8 cellular contexts compared by ENCODE assay signal in the genomic region with DNA sequence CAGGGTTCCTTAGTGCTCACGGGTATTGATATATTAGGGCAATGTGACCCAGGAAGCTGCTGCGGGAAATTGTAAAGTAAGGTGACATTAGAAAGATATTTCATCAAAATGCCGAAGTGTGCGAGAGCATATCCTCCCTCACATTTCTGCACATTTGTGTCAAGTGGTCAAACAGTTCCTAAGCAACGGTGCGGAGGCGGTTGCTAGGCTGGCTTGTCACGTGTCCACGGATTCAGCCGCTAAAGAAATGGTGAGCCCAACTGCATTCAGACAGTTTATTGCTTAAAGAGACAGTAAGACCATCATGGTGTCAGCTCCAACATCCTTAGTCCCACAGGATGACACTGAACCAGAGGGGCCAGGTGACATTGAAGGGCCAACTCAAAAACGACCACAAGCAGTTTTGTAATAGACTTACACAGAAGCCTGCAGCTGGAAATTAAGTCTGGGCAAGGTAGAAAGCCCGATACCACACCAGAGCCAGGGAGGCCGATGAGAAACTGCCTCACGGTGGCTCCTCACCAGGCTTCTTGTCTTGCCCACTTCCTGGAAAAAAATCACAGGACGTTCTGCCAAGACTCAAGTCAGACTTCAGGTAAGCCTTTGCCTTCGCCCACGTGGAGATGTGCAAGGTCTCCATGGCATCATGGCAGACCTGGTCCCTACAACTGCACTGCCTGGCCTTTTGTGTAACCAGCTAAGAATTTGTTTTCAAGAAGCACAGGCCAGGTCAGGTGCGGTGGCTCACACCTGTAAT. TPM values are rescaled to one million over a fixed set of nuclear protein-coding genes. Genes with fewer than 3 reads are reported as not detected.
DNase-seq lines count a peak whose midpoint lies in the region; ATAC-seq, FAIRE-seq and TF ChIP-seq lines count a peak whose summit lies in the region.

No MANE protein-coding gene starts in this region.

- H3K9me2 ChIP-seq in HCT116 (ENCODE audit: insufficient read depth) = no peaks in the 10 kb centered on the region

- RAD21 ChIA-PET in HCT116 (lab: Charles Lee; ENCODE audit: low non-redundant PET in 1 of 2, low total read pairs in 2 of 2, uncharacterized antibody in 2 of 2, unreplicated experiment in 2 of 2) = no interaction called here

- TF ChIP-seq CTCF in AG10803 (conservative IDR thresholded peaks at IDR 0.05; ENCODE audit: low read length) (no peak), HCT116 (IDR thresholded peaks at IDR 0.05 in 2 of 3, conservative IDR thresholded peaks at IDR 0.05 in 1 of 3; ENCODE audit: borderline replicate concordance in 1 of 3, insufficient read depth in 1 of 3, low read depth in 2 of 3, low read length in 2 of 3) (no peak), kidney (IDR thresholded peaks at IDR 0.05; ENCODE audit: borderline replicate concordance, extremely low read depth, insufficient read depth) (no peak), esophagus squamous epithelium (IDR thresholded peaks at IDR 0.05) (no peak)

- CTCF ChIA-PET in HCT116 (lab: Charles Lee) = no interaction called here

- H3K79me2 ChIP-seq in HCT116 (ENCODE audit: insufficient read depth, low read length) = no peaks in the 10 kb centered on the region

- H3K27me3 ChIP-seq in HCT116 (ENCODE audit: insufficient read depth, low read length) (no peaks in the 10 kb centered on the region), esophagus squamous epithelium (no peaks in the 10 kb centered on the region)

- H3K4me2 ChIP-seq in HCT116 (ENCODE audit: low read length) = no peak overlapping the region

- no peak for ATAC-seq in HCT116
- no peak for ATAC-seq in stimulated activated naive CD8-positive, alpha-beta T cell treated with anti-CD3 and anti-CD28 coated beads, Interleukin-15, Interleukin-2, amounts not matched to agents 100 U/mL and 50 U/mL, for 24 hours

- no peak for FAIRE-seq in kidney (lab: Jason Lieb, UNC)

- no peaks in the 10 kb centered on the region for H4K20me1 ChIP-seq in HCT116 (ENCODE audit: insufficient read depth)

- peak; percentile 38 for DNase-seq in AG10803 (ENCODE audit: low read depth)
- DNase-seq in HCT116 (ENCODE audit: low read depth, low spot score) = no peak
- DNase-seq in SK-N-DZ (ENCODE audit: low spot score) = peak; percentile 41
- peak; percentile 77 for DNase-seq in kidney
- DNase-seq in stimulated activated naive CD8-positive, alpha-beta T cell treated with anti-CD3 and anti-CD28 coated beads, Interleukin-15, Interleukin-2, amounts not matched to agents 100 U/mL and 50 U/mL, for 24 hours = no peak
- no peak for DNase-seq in esophagus squamous epithelium (lab: John Stamatoyannopoulos, UW)
- no peak for DNase-seq in central memory CD4-positive, alpha-beta T cell
- DNase-seq in ecto neural progenitor cell (ENCODE audit: low spot score) = no peak

- TF ChIP-seq POLR2A in HCT116 (IDR thresholded peaks at IDR 0.05; ENCODE audit: borderline replicate concordance, extremely low read depth, insufficient read depth, insufficient read length) (no peak), esophagus squamous epithelium (IDR thresholded peaks at IDR 0.05) (no peak)

- H3K9ac ChIP-seq in HCT116 (ENCODE audit: low read length) (no peak overlapping the region), kidney (ENCODE audit: low read length in 2 of 2) (peak overlapping the region in 1 of 2 donors; percentile 19)

- no peak overlapping the region for H3K4me3 ChIP-seq in AG10803 (ENCODE audit: low read length)
- H3K4me3 ChIP-seq in HCT116 (replicated peaks in 1 of 2; ENCODE audit: low read depth in 1 of 2, low read length in 2 of 2) = no peak overlapping the region
- H3K4me3 ChIP-seq in kidney (ENCODE audit: low read length in 2 of 2) = no peak overlapping the region
- no peak overlapping the region for H3K4me3 ChIP-seq in esophagus squamous epithelium

- no TSS peak for BruUV-seq in HCT116 (replicated peaks; lab: Mats Ljungman, UMichigan)

- H3K9me3 ChIP-seq in HCT116 (ENCODE audit: control insufficient read depth in 1 of 2, insufficient read depth in 1 of 2, low read depth in 1 of 2, low read length in 2 of 2) = no peaks in the 10 kb centered on the region
- H3K9me3 ChIP-seq in kidney (ENCODE audit: control insufficient read depth in 1 of 2, low read length in 2 of 2) = no peaks in the 10 kb centered on the region
- H3K9me3 ChIP-seq in esophagus squamous epithelium = no peaks in the 10 kb centered on the region

- H3K36me3 ChIP-seq in HCT116 (ENCODE audit: control insufficient read depth in 1 of 2, insufficient read depth in 2 of 2, low read length in 2 of 2) = no peaks in the 10 kb centered on the region
- H3K36me3 ChIP-seq in kidney (ENCODE audit: control insufficient read depth in 1 of 2, insufficient read depth in 2 of 2, low read length in 2 of 2) = no peaks in the 10 kb centered on the region
- H3K36me3 ChIP-seq in esophagus squamous epithelium = no peaks in the 10 kb centered on the region

- POLR2A ChIA-PET in HCT116 (lab: Charles Lee) = no interaction called here

- TF ChIP-seq RAD21 in HCT116 (IDR thresholded peaks at IDR 0.05; ENCODE audit: low read depth) = no peak

- no peak overlapping the region for H2AFZ ChIP-seq in HCT116 (ENCODE audit: low read depth, low read length, poor library complexity, severe bottlenecking)

- 55 to 63% methylated on average over 4 to 17 of the region's 18 CpGs for WGBS in esophagus squamous epithelium, 2 donors

- H3K27ac ChIP-seq in HCT116 (ENCODE audit: low read depth, low read length) = no peak overlapping the region
- no peak overlapping the region for H3K27ac ChIP-seq in kidney (ENCODE audit: low read depth in 2 of 2, low read length in 2 of 2)
- H3K27ac ChIP-seq in esophagus squamous epithelium = no peak overlapping the region

- no peaks in the 10 kb centered on the region for H3K4me1 ChIP-seq in HCT116 (ENCODE audit: control insufficient read depth in 1 of 2, insufficient read depth in 2 of 2, low read length in 2 of 2)
- no peaks in the 10 kb centered on the region for H3K4me1 ChIP-seq in kidney (ENCODE audit: control insufficient read depth in 1 of 2, insufficient read depth in 1 of 2, low read depth in 1 of 2, low read length in 2 of 2)
- no peaks in the 10 kb centered on the region for H3K4me1 ChIP-seq in esophagus squamous epithelium

- intact Hi-C loops in HCT116 (cut with micrococcal nuclease) = no loop called here
- intact Hi-C loops in kidney (cut with DNase I) = no loop called here
- intact Hi-C loops in esophagus squamous epithelium (cut with DNase I) = no loop called here

TF ChIP-seq in HCT116, 20 proteins besides CTCF, POLR2A, EP300 and RAD21:
- no peak for TF ChIP-seq EZH2 (IDR thresholded peaks at IDR 0.05)
- no peak for TF ChIP-seq EZH2phosphoT487 (IDR thresholded peaks at IDR 0.05; ENCODE audit: borderline replicate concordance)
- TF ChIP-seq SP1 (IDR thresholded peaks at IDR 0.05; ENCODE audit: low read depth) = no peak
- peak; percentile 22 for TF ChIP-seq TCF7L2 (IDR thresholded peaks at IDR 0.05; ENCODE audit: borderline replicate concordance, extremely low read depth, insufficient read depth, insufficient read length)

RNA-seq across cellular contexts. Expression of gene USP11, which starts 50.4 kb away (rescaled TPM):
- total RNA-seq in HCT116 (2021; ENCODE audit: unreplicated experiment) (62.0 TPM), kidney (91.6 TPM), esophagus squamous epithelium (10 to 100 TPM in 3 of 4 donors, 1 to 10 TPM in 1; 6.6 to 26.9 (median 21.3) TPM)
- polyA plus RNA-seq in HCT116 (2012) = 87.7 and 102 TPM in 2 replicates
- 75.5 and 78.1 TPM in 2 replicates for polyA plus RNA-seq in SK-N-DZ (2014; cell fraction: cytosol; rRNA removed)
- 106 and 131 TPM in 2 replicates for polyA plus RNA-seq in SK-N-DZ (2014; cell fraction: nucleus; rRNA removed)
- polyA plus RNA-seq in kidney (ENCODE audit: insufficient read depth, low read depth, low replicate concordance) = 30.9 TPM

Comparison
In these comparisons a context has a peak if more than half of its experiments do, and no peak if none do; other contexts are left out.
1. DNase-seq: peak in AG10803 (single experiment), SK-N-DZ (single experiment) and kidney (single experiment); none in HCT116 (single experiment), stimulated activated naive CD8-positive, alpha-beta T cell treated with anti-CD3 and anti-CD28 coated beads, Interleukin-15, Interleukin-2, amounts not matched to agents 100 U/mL and 50 U/mL, for 24 hours (single experiment), esophagus squamous epithelium (single experiment), central memory CD4-positive, alpha-beta T cell (single experiment) and ecto neural progenitor cell (single experiment).